1 cellular context compared by ENCODE assay signal in genomic region chr19:16631465-16631864, GRCh38.
TF ChIP-seq lines count a peak whose summit lies in the region.

No MANE protein-coding gene starts in this region.

TF ChIP-seq in HepG2, 621 proteins besides CTCF, POLR2A, EP300 and RAD21:
- TF ChIP-seq RFX1 (IDR thresholded peaks at IDR 0.05) (no peak), DMTF1 (CRISPR knock-in tag; IDR thresholded peaks at IDR 0.05) (no peak), KLF13 (CRISPR knock-in tag; IDR thresholded peaks at IDR 0.05) (no peak), JUND (CRISPR knock-in tag; IDR thresholded peaks at IDR 0.05) (no peak), ZNF331 (CRISPR knock-in tag; IDR thresholded peaks at IDR 0.05) (no peak), PBX3 (CRISPR knock-in tag; IDR thresholded peaks at IDR 0.05; ENCODE audit: borderline replicate concordance) (no peak), NR2F6 (IDR thresholded peaks at IDR 0.05) (peak; percentile 49; the same call in 1 of the 2 replicates), NR2F6 (CRISPR knock-in tag; IDR thresholded peaks at IDR 0.05) (no peak), ZNF740 (CRISPR knock-in tag; IDR thresholded peaks at IDR 0.05) (no peak), SOX6 (IDR thresholded peaks at IDR 0.05) (no peak), SOX6 (CRISPR knock-in tag; IDR thresholded peaks at IDR 0.05) (no peak), CEBPZ (IDR thresholded peaks at IDR 0.05; ENCODE audit: low read length) (no peak), PHF8 (CRISPR knock-in tag; IDR thresholded peaks at IDR 0.05) (no peak), ZBTB33 (CRISPR knock-in tag; IDR thresholded peaks at IDR 0.05) (peak; percentile 56), ELF4 (CRISPR knock-in tag; IDR thresholded peaks at IDR 0.05; ENCODE audit: borderline replicate concordance) (no peak), SALL1 (CRISPR knock-in tag; IDR thresholded peaks at IDR 0.05) (no peak), ZNF441 (CRISPR knock-in tag; IDR thresholded peaks at IDR 0.05; ENCODE audit: borderline replicate concordance) (no peak), CENPX (CRISPR knock-in tag; IDR thresholded peaks at IDR 0.05) (no peak), ZNF672 (CRISPR knock-in tag; IDR thresholded peaks at IDR 0.05) (no peak), GPN1 (CRISPR knock-in tag; IDR thresholded peaks at IDR 0.05; ENCODE audit: borderline replicate concordance) (no peak)
